1 cellular context compared by ENCODE assay signal in genomic region chr20:8932192-8933150, GRCh38.
TF ChIP-seq lines count a peak whose summit lies in the region.

No MANE protein-coding gene starts in this region.

TF ChIP-seq in GM23338, 12 proteins besides CTCF, POLR2A, EP300 and RAD21 (continued from another document):
- TF ChIP-seq REST (IDR thresholded peaks at IDR 0.05; ENCODE audit: unreplicated experiment) = no peak
- no peak for TF ChIP-seq EZH2 (IDR thresholded peaks at IDR 0.05; ENCODE audit: low read depth, unreplicated experiment)
- TF ChIP-seq, protein P1, sequence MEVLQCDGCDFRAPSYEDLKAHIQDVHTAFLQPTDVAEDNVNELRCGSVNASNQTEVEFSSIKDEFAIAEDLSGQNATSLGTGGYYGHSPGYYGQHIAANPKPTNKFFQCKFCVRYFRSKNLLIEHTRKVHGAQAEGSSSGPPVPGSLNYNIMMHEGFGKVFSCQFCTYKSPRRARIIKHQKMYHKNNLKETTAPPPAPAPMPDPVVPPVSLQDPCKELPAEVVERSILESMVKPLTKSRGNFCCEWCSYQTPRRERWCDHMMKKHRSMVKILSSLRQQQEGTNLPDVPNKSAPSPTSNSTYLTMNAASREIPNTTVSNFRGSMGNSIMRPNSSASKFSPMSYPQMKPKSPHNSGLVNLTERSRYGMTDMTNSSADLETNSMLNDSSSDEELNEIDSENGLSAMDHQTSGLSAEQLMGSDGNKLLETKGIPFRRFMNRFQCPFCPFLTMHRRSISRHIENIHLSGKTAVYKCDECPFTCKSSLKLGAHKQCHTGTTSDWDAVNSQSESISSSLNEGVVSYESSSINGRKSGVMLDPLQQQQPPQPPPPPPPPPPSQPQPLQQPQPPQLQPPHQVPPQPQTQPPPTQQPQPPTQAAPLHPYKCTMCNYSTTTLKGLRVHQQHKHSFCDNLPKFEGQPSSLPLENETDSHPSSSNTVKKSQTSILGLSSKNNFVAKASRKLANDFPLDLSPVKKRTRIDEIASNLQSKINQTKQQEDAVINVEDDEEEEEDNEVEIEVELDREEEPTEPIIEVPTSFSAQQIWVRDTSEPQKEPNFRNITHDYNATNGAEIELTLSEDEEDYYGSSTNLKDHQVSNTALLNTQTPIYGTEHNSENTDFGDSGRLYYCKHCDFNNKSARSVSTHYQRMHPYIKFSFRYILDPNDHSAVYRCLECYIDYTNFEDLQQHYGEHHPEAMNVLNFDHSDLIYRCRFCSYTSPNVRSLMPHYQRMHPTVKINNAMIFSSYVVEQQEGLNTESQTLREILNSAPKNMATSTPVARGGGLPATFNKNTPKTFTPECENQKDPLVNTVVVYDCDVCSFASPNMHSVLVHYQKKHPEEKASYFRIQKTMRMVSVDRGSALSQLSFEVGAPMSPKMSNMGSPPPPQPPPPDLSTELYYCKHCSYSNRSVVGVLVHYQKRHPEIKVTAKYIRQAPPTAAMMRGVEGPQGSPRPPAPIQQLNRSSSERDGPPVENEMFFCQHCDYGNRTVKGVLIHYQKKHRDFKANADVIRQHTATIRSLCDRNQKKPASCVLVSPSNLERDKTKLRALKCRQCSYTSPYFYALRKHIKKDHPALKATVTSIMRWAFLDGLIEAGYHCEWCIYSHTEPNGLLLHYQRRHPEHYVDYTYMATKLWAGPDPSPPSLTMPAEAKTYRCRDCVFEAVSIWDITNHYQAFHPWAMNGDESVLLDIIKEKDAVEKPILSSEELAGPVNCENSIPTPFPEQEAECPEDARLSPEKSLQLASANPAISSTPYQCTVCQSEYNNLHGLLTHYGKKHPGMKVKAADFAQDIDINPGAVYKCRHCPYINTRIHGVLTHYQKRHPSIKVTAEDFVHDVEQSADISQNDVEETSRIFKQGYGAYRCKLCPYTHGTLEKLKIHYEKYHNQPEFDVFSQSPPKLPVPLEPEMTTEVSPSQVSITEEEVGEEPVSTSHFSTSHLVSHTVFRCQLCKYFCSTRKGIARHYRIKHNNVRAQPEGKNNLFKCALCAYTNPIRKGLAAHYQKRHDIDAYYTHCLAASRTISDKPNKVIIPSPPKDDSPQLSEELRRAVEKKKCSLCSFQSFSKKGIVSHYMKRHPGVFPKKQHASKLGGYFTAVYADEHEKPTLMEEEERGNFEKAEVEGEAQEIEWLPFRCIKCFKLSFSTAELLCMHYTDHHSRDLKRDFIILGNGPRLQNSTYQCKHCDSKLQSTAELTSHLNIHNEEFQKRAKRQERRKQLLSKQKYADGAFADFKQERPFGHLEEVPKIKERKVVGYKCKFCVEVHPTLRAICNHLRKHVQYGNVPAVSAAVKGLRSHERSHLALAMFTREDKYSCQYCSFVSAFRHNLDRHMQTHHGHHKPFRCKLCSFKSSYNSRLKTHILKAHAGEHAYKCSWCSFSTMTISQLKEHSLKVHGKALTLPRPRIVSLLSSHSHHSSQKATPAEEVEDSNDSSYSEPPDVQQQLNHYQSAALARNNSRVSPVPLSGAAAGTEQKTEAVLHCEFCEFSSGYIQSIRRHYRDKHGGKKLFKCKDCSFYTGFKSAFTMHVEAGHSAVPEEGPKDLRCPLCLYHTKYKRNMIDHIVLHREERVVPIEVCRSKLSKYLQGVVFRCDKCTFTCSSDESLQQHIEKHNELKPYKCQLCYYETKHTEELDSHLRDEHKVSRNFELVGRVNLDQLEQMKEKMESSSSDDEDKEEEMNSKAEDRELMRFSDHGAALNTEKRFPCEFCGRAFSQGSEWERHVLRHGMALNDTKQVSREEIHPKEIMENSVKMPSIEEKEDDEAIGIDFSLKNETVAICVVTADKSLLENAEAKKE (CRISPR knock-in tag; IDR thresholded peaks at IDR 0.05) = no peak
- TF ChIP-seq ZNF331 (CRISPR knock-in tag; IDR thresholded peaks at IDR 0.05; ENCODE audit: low read depth) = no peak
- no peak for TF ChIP-seq JUNB (IDR thresholded peaks at IDR 0.05; ENCODE audit: unreplicated experiment)
- TF ChIP-seq POLR2AphosphoS5 (IDR thresholded peaks at IDR 0.05; ENCODE audit: low read depth) = no peak
- no peak for TF ChIP-seq EZH2phosphoT487 (IDR thresholded peaks at IDR 0.05; ENCODE audit: unreplicated experiment)
- no peak for TF ChIP-seq NANOG (IDR thresholded peaks at IDR 0.05; ENCODE audit: borderline replicate concordance)
